10 cellular contexts compared by ENCODE assay signal in genomic region chr7:121313220-121313792, GRCh38. TPM values are rescaled to one million over a fixed set of nuclear protein-coding genes. Genes with fewer than 3 reads are reported as not detected.
A peak's percentile ranks its signal among the peaks of the same experiment; 100 is the strongest.
DNase-seq lines count a peak whose midpoint lies in the region; ATAC-seq and TF ChIP-seq lines count a peak whose summit lies in the region.
"Had no signal": no experiment of that assay in that cellular context is flagged by ENCODE, and none has a peak within 500 bp of the region (broad histone marks: within the 10 kb centered on the region; RNA-seq: fewer than 3 reads in every experiment).

No MANE protein-coding gene starts in this region.

- H3K4me1 Mint-ChIP-seq in memory B cell, result peaks cover 49% of the 10 kb centered on the region
- H3K4me1 Mint-ChIP-seq in naive thymus-derived CD4-positive, alpha-beta T cell, result no peaks in the 10 kb centered on the region

- no peaks in the 10 kb centered on the region for H3K27me3 Mint-ChIP-seq in memory B cell
- H3K27me3 Mint-ChIP-seq in naive thymus-derived CD4-positive, alpha-beta T cell, result peaks cover 8 to 25% (median 19%) of the 10 kb centered on the region in 5 donors

- intact Hi-C loops in naive thymus-derived CD4-positive, alpha-beta T cell (cut with micrococcal nuclease), result no loop called here
- intact Hi-C loops in testis (cut with DNase I; ENCODE audit: low total_unique reads), result no loop called here

- in situ Hi-C loops in GM23248 (cut with MboI), result no loop called here

- H3K27ac ChIP-seq in BLaER1 treated with 17β-estradiol and CSF1 and Interleukin-3, amounts not matched to agents 10 nM and 100 nM, result peak overlapping the region in 10 of 11 experiments; percentile 43 to 89 (median 85); a peak in 20 of 22 replicates
- H3K27ac ChIP-seq in GM23248 (no peak overlapping the region), RWPE1 (no peak overlapping the region), testis (no peak overlapping the region)
- H3K27ac ChIP-seq in naive thymus-derived CD4-positive, alpha-beta T cell (ENCODE audit: low read depth, low read length), result no peak overlapping the region
- H3K27ac ChIP-seq: WERI-Rb-1 had no signal

- H3K9me3 ChIP-seq in BLaER1 treated with 17β-estradiol and CSF1 and Interleukin-3, amounts not matched to agents 10 nM and 100 nM (replicated peaks in 1 of 11), result peaks cover 13 to 29% (median 27%) of the 10 kb centered on the region in 11 experiments
- H3K9me3 ChIP-seq in GM23248 (ENCODE audit: low read depth) (no peaks in the 10 kb centered on the region), testis (no peaks in the 10 kb centered on the region)
- H3K9me3 ChIP-seq in naive thymus-derived CD4-positive, alpha-beta T cell (ENCODE audit: control insufficient read depth in 2 of 3, low read length in 3 of 3), result no peaks in the 10 kb centered on the region
- H3K9me3 ChIP-seq: BE2C had no signal

- peaks cover 0 to 30% (median 18%) of the 10 kb centered on the region in 11 experiments; a peak in 18 of 22 replicates for H3K36me3 ChIP-seq in BLaER1 treated with 17β-estradiol and CSF1 and Interleukin-3, amounts not matched to agents 10 nM and 100 nM
- no peaks in the 10 kb centered on the region for H3K36me3 ChIP-seq in GM23248 (ENCODE audit: low read depth)
- H3K36me3 ChIP-seq in naive thymus-derived CD4-positive, alpha-beta T cell (ENCODE audit: control insufficient read depth in 2 of 3, insufficient read depth in 3 of 3, low read length in 3 of 3), result no peaks in the 10 kb centered on the region
- no peaks in the 10 kb centered on the region for H3K36me3 ChIP-seq in testis (ENCODE audit: low read depth, missing control alignments)
- H3K36me3 ChIP-seq: BE2C, WERI-Rb-1 had no signal

- 0 out of 2 replicates have a peak overlapping the region, but pooled peaks have one; percentile 22 for H2AFZ ChIP-seq in GM23248

- CTCF ChIA-PET in RWPE1 (lab: Yijun Ruan, JAX), result interaction anchor here (0.5 to 1.2 kb wide), 2 partner anchors 13 to 178 kb away, joined by 5 read pairs; no protein-coding TSS in a partner anchor
- CTCF ChIA-PET in naive thymus-derived CD4-positive, alpha-beta T cell (lab: Charles Lee), result no interaction called here

- peak overlapping the region in 10 of 11 experiments; percentile 50 to 93 (median 90); a peak in 20 of 22 replicates for H3K9ac ChIP-seq in BLaER1 treated with 17β-estradiol and CSF1 and Interleukin-3, amounts not matched to agents 10 nM and 100 nM
- no peak overlapping the region for H3K9ac ChIP-seq in GM23248

- H3K4me3 ChIP-seq in BLaER1 treated with 17β-estradiol and CSF1 and Interleukin-3, amounts not matched to agents 10 nM and 100 nM, result peak overlapping the region; percentile 25 to 86 (median 76); a peak in 19 of 20 replicates
- H3K4me3 ChIP-seq in GM23248, result no peak overlapping the region
- H3K4me3 ChIP-seq in naive thymus-derived CD4-positive, alpha-beta T cell (ENCODE audit: low read length), result no peak overlapping the region
- no peak overlapping the region for H3K4me3 ChIP-seq in testis

- peak overlapping the region; percentile 91 for H3K27ac Mint-ChIP-seq in memory B cell
- no peak overlapping the region for H3K27ac Mint-ChIP-seq in naive thymus-derived CD4-positive, alpha-beta T cell

- peak overlapping the region; percentile 75 for H3K4me3 Mint-ChIP-seq in memory B cell
- no peak overlapping the region for H3K4me3 Mint-ChIP-seq in naive thymus-derived CD4-positive, alpha-beta T cell

- 21 to 24% methylated on average over 3 of the region's 3 CpGs for WGBS in GM23248 (ENCODE audit: low coverage in 1 of 2, low lambda C conversion rate in 2 of 2, missing lambda C conversion rate in 2 of 2), 2 experiments
- 64 to 85% methylated on average over 3 of the region's 3 CpGs for WGBS in testis, 2 donors

- no peaks in the 10 kb centered on the region for H3K79me2 ChIP-seq in GM23248 (ENCODE audit: insufficient read depth)

- no peaks in the 10 kb centered on the region for H3K9me2 ChIP-seq in GM23248 (ENCODE audit: insufficient read depth)

- H3K36me3 Mint-ChIP-seq in memory B cell, result peaks cover 48% of the 10 kb centered on the region
- no peaks in the 10 kb centered on the region for H3K36me3 Mint-ChIP-seq in naive thymus-derived CD4-positive, alpha-beta T cell

- TF ChIP-seq CTCF in RWPE1 (conservative IDR thresholded peaks at IDR 0.05; ENCODE audit: low read depth), result no peak
- TF ChIP-seq CTCF in testis (IDR thresholded peaks at IDR 0.05), result no peak

- TF ChIP-seq POLR2A in testis (IDR thresholded peaks at IDR 0.05), result no peak

- H3K27me3 ChIP-seq in BLaER1 treated with 17β-estradiol and CSF1 and Interleukin-3, amounts not matched to agents 10 nM and 100 nM, result peaks cover 0 to 6% (median 0%) of the 10 kb centered on the region in 11 experiments; a peak in 3 of 22 replicates
- no peaks in the 10 kb centered on the region for H3K27me3 ChIP-seq in GM23248 (replicated peaks; ENCODE audit: insufficient read depth)
- no peaks in the 10 kb centered on the region for H3K27me3 ChIP-seq in naive thymus-derived CD4-positive, alpha-beta T cell (ENCODE audit: control insufficient read depth in 2 of 2, insufficient read depth in 2 of 2, low read length in 2 of 2)
- H3K27me3 ChIP-seq in testis, result no peaks in the 10 kb centered on the region

- no peaks in the 10 kb centered on the region for H4K20me1 ChIP-seq in BLaER1 treated with 17β-estradiol and CSF1 and Interleukin-3, amounts not matched to agents 10 nM and 100 nM
- H4K20me1 ChIP-seq in GM23248 (ENCODE audit: insufficient read depth), result no peaks in the 10 kb centered on the region

- peaks cover 15% of the 10 kb centered on the region for H3K9me3 Mint-ChIP-seq in memory B cell
- H3K9me3 Mint-ChIP-seq in naive thymus-derived CD4-positive, alpha-beta T cell, result peaks cover 0 to 6% (median 1%) of the 10 kb centered on the region in 11 donors

- DNase-seq in GM23248, result peak; percentile 24
- peak; percentile 72 for DNase-seq in RWPE1 (ENCODE audit: low spot score)
- no peak for DNase-seq in memory B cell (ENCODE audit: low spot score in 2 of 2)
- DNase-seq in GF-D8 (lab: John Stamatoyannopoulos, UW), result no peak
- no peak for DNase-seq in naive thymus-derived CD4-positive, alpha-beta T cell
- DNase-seq in AG20443 (ENCODE audit: low spot score), result no peak
- no peak for DNase-seq in testis
- DNase-seq: BE2C, WERI-Rb-1 had no signal

- H3K4me2 ChIP-seq in BLaER1 treated with 17β-estradiol and CSF1 and Interleukin-3, amounts not matched to agents 10 nM and 100 nM, result peak overlapping the region; percentile 83 to 96 (median 89)
- peak overlapping the region; percentile 28 for H3K4me2 ChIP-seq in GM23248 (ENCODE audit: unreplicated experiment)

- no peak for ATAC-seq in memory B cell (ENCODE audit: low read depth)
- no peak for ATAC-seq in naive thymus-derived CD4-positive, alpha-beta T cell

- 0 out of 2 replicates have a peak, but pooled peaks cover 5% of the 10 kb centered on the region for H3F3A ChIP-seq in GM23248 (ENCODE audit: insufficient read depth)

- POLR2A ChIA-PET in RWPE1 (lab: Yijun Ruan, JAX; ENCODE audit: low non-redundant PET), result no interaction called here
- POLR2A ChIA-PET in naive thymus-derived CD4-positive, alpha-beta T cell (lab: Charles Lee), result no interaction called here

- peaks cover 30 to 44% (median 34%) of the 10 kb centered on the region in 10 experiments for H3K4me1 ChIP-seq in BLaER1 treated with 17β-estradiol and CSF1 and Interleukin-3, amounts not matched to agents 10 nM and 100 nM
- H3K4me1 ChIP-seq in GM23248 (ENCODE audit: insufficient read depth) (peaks cover 11% of the 10 kb centered on the region; the same call in 1 of the 2 replicates), testis (no peaks in the 10 kb centered on the region)
- H3K4me1 ChIP-seq in naive thymus-derived CD4-positive, alpha-beta T cell (ENCODE audit: control insufficient read depth in 2 of 2, insufficient read depth in 2 of 2, low read length in 2 of 2), result no peaks in the 10 kb centered on the region
- H3K4me1 ChIP-seq: BE2C had no signal

RNA-seq across cellular contexts. Expression of gene WNT16, which starts 15.5 kb away (rescaled TPM):
- 0.22 TPM in 1 of 2 replicates, not detected in the other for total RNA-seq in GM23248 (2014; rRNA removed; shearing (Covaris generic))
- polyA plus RNA-seq in GM23248 (2016; fragmentation: Nextera tagmentation; extraction: Ambion mirVana), result 0.23 TPM in 2 replicates
- not detected for total RNA-seq in naive thymus-derived CD4-positive, alpha-beta T cell
- not detected for polyA plus RNA-seq in naive thymus-derived CD4-positive, alpha-beta T cell
- total RNA-seq in testis, result under 1 TPM in 1 of 2 donors, not detected in 1; 0.12 TPM
- 0.51 TPM for polyA plus RNA-seq in testis (ENCODE audit: insufficient read depth, low read depth, low replicate concordance)

Comparison
In these comparisons a context has a peak if more than half of its experiments do, and no peak if none do; other contexts are left out.
1. H3K27ac ChIP-seq: peak in BLaER1 treated with 17β-estradiol and CSF1 and Interleukin-3, amounts not matched to agents 10 nM and 100 nM (10 of 11); none in GM23248 (single experiment), RWPE1 (single experiment), naive thymus-derived CD4-positive, alpha-beta T cell (single experiment) and testis (0 of 2).
2. H3K4me3 ChIP-seq: peak in BLaER1 treated with 17β-estradiol and CSF1 and Interleukin-3, amounts not matched to agents 10 nM and 100 nM (10 of 10); none in GM23248 (single experiment), naive thymus-derived CD4-positive, alpha-beta T cell (single experiment) and testis (0 of 2).
3. DNase-seq: peak in GM23248 (single experiment) and RWPE1 (single experiment); none in memory B cell (0 of 2), GF-D8 (single experiment), naive thymus-derived CD4-positive, alpha-beta T cell (0 of 9), AG20443 (single experiment) and testis (single experiment).